Comparison of ENCODE assay signal across 1 cellular context in the genomic region with DNA sequence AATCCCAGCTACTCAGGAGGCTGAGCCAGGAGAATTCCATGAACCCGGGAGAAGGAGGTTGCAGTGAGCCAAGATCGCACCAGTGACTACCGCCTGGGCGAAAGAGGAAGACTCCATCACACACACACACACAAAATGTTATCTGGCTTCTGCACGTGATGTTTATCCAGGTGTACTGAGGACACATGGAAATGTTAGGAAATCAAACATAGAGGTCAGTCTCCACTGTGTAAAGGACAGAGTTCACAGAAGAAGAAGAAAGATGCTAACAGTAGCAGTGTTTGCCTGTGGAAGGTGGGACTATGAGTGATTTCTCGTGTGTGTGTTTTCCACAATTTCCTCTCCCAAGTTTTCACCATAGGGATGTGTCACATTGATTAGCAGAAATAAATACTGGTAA.
TF ChIP-seq lines count a peak whose summit lies in the region.

No MANE protein-coding gene starts in this region.

TF ChIP-seq in HepG2, 621 proteins besides CTCF, POLR2A, EP300 and RAD21 (continued from another document and continues in another):
- TF ChIP-seq, protein P1, sequence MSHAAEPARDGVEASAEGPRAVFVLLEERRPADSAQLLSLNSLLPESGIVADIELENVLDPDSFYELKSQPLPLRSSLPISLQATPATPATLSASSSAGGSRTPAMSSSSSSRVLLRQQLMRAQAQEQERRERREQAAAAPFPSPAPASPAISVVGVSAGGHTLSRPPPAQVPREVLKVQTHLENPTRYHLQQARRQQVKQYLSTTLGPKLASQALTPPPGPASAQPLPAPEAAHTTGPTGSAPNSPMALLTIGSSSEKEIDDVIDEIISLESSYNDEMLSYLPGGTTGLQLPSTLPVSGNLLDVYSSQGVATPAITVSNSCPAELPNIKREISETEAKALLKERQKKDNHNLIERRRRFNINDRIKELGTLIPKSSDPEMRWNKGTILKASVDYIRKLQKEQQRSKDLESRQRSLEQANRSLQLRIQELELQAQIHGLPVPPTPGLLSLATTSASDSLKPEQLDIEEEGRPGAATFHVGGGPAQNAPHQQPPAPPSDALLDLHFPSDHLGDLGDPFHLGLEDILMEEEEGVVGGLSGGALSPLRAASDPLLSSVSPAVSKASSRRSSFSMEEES (CRISPR knock-in tag; IDR thresholded peaks at IDR 0.05): peak; percentile 97
- TF ChIP-seq MTA3 (CRISPR knock-in tag; IDR thresholded peaks at IDR 0.05): no peak
- TF ChIP-seq ZMYM2 (CRISPR knock-in tag; IDR thresholded peaks at IDR 0.05): peak; percentile 86
- no peak for TF ChIP-seq ZNF850 (CRISPR knock-in tag; conservative IDR thresholded peaks at IDR 0.05)
- TF ChIP-seq SP5 (CRISPR knock-in tag; IDR thresholded peaks at IDR 0.05; ENCODE audit: borderline replicate concordance, low read depth): 0 out of 2 replicates have a peak, but pooled peaks have one; percentile 45
- no peak for TF ChIP-seq NAIF1 (CRISPR knock-in tag; IDR thresholded peaks at IDR 0.05; ENCODE audit: borderline replicate concordance)
- peak; percentile 50; the same call in 1 of the 2 replicates for TF ChIP-seq ZNF12 (CRISPR knock-in tag; IDR thresholded peaks at IDR 0.05)
- TF ChIP-seq, protein P2, sequence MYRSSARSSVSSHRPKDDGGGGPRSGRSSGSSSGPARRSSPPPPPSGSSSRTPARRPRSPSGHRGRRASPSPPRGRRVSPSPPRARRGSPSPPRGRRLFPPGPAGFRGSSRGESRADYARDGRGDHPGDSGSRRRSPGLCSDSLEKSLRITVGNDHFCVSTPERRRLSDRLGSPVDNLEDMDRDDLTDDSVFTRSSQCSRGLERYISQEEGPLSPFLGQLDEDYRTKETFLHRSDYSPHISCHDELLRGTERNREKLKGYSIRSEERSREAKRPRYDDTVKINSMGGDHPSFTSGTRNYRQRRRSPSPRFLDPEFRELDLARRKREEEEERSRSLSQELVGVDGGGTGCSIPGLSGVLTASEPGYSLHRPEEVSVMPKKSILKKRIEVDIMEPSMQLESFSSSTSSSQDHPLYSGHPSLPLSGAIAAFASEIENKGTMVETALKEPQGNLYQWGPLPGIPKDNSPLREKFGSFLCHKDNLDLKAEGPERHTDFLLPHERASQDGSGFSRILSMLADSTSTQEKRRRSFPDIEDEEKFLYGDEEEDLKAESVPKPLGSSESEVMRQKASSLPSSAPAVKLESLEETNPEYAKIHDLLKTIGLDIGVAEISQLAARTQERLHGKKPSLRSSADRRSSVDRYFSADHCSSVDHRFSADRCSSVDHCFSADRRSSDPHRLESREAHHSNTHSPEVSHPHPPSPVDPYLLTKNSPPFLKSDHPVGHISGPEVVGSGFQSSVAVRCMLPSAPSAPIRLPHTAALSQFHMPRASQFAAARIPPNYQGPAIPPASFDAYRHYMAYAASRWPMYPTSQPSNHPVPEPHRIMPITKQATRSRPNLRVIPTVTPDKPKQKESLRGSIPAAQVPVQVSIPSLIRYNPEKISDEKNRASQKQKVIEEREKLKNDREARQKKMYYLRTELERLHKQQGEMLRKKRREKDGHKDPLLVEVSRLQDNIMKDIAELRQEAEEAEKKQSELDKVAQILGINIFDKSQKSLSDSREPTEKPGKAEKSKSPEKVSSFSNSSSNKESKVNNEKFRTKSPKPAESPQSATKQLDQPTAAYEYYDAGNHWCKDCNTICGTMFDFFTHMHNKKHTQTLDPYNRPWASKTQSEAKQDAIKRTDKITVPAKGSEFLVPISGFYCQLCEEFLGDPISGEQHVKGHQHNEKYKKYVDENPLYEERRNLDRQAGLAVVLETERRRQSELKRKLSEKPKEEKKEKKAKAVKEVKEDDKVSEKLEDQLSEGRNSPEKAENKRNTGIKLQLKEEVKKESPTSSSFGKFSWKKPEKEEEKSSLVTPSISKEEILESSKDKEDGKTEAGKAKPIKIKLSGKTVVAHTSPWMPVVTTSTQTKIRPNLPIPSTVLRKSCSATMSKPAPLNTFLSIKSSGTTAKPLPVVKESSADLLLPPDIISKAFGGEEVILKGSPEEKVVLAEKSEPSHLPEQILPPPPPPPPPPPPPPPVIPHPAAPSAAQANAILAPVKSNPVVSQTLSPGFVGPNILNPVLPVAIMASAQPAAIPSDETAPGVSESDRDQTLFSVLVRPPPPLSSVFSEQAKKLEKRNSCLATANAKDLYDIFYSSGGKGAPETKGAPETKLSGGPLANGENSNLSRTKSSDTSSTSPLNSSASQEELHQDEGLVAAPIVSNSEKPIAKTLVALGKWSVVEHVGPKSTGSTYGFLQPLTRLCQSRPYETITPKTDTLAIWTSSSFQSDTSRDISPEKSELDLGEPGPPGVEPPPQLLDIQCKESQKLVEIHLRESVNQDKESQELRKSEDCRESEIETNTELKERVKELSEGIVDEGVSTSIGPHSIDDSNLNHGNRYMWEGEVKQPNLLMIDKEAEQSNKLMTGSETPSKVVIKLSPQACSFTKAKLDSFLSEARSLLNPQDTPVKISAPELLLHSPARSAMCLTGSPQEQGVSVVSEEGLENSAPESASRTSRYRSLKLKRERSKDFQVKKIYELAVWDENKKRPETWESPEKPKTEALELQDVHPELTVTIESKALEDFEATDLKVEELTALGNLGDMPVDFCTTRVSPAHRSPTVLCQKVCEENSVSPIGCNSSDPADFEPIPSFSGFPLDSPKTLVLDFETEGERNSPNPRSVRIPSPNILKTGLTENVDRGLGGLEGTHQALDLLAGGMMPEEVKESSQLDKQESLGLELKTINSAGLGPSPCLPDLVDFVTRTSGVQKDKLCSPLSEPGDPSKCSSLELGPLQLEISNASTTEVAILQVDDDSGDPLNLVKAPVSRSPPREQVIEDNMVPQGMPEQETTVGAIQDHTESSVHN (CRISPR knock-in tag; IDR thresholded peaks at IDR 0.05): no peak
- TF ChIP-seq, protein P3, sequence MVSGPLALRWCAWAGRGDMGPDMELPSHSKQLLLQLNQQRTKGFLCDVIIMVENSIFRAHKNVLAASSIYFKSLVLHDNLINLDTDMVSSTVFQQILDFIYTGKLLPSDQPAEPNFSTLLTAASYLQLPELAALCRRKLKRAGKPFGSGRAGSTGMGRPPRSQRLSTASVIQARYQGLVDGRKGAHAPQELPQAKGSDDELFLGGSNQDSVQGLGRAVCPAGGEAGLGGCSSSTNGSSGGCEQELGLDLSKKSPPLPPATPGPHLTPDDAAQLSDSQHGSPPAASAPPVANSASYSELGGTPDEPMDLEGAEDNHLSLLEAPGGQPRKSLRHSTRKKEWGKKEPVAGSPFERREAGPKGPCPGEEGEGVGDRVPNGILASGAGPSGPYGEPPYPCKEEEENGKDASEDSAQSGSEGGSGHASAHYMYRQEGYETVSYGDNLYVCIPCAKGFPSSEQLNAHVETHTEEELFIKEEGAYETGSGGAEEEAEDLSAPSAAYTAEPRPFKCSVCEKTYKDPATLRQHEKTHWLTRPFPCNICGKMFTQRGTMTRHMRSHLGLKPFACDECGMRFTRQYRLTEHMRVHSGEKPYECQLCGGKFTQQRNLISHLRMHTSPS (CRISPR knock-in tag; IDR thresholded peaks at IDR 0.05; ENCODE audit: low read depth): no peak
- no peak for TF ChIP-seq SETDB1 (CRISPR knock-in tag; IDR thresholded peaks at IDR 0.05; ENCODE audit: borderline replicate concordance)
- TF ChIP-seq CBX5 (CRISPR knock-in tag; IDR thresholded peaks at IDR 0.05; ENCODE audit: borderline replicate concordance): no peak
- no peak for TF ChIP-seq REL (CRISPR knock-in tag; conservative IDR thresholded peaks at IDR 0.05)
- TF ChIP-seq HOXA7 (CRISPR knock-in tag; IDR thresholded peaks at IDR 0.05): no peak
- peak; percentile 50; the same call in 1 of the 2 replicates for TF ChIP-seq THAP11 (CRISPR knock-in tag; IDR thresholded peaks at IDR 0.05)
- TF ChIP-seq, protein P4, sequence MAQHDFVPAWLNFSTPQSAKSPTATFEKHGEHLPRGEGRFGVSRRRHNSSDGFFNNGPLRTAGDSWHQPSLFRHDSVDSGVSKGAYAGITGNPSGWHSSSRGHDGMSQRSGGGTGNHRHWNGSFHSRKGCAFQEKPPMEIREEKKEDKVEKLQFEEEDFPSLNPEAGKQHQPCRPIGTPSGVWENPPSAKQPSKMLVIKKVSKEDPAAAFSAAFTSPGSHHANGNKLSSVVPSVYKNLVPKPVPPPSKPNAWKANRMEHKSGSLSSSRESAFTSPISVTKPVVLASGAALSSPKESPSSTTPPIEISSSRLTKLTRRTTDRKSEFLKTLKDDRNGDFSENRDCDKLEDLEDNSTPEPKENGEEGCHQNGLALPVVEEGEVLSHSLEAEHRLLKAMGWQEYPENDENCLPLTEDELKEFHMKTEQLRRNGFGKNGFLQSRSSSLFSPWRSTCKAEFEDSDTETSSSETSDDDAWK (CRISPR knock-in tag; IDR thresholded peaks at IDR 0.05): no peak
- peak; percentile 87 for TF ChIP-seq BCL6 (CRISPR knock-in tag; IDR thresholded peaks at IDR 0.05)
- TF ChIP-seq NCOR1 (IDR thresholded peaks at IDR 0.05; ENCODE audit: borderline replicate concordance, low read length): peak; percentile 72; the same call in 1 of the 2 replicates
- TF ChIP-seq WIZ (CRISPR knock-in tag; IDR thresholded peaks at IDR 0.05): peak; percentile 72; the same call in 1 of the 2 replicates
- TF ChIP-seq, protein P5, sequence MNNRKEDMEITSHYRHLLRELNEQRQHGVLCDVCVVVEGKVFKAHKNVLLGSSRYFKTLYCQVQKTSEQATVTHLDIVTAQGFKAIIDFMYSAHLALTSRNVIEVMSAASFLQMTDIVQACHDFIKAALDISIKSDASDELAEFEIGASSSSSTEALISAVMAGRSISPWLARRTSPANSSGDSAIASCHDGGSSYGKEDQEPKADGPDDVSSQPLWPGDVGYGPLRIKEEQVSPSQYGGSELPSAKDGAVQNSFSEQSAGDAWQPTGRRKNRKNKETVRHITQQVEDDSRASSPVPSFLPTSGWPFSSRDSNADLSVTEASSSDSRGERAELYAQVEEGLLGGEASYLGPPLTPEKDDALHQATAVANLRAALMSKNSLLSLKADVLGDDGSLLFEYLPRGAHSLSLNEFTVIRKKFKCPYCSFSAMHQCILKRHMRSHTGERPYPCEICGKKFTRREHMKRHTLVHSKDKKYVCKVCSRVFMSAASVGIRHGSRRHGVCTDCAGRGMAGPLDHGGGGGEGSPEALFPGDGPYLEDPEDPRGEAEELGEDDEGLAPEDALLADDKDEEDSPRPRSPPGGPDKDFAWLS (CRISPR knock-in tag; IDR thresholded peaks at IDR 0.05; ENCODE audit: borderline replicate concordance): no peak
- TF ChIP-seq MLLT10 (CRISPR knock-in tag; IDR thresholded peaks at IDR 0.05): no peak
- peak; percentile 86 for TF ChIP-seq CEBPG (CRISPR knock-in tag; IDR thresholded peaks at IDR 0.05)
- TF ChIP-seq U2AF1 (optimal IDR thresholded peaks at IDR 0.05; ENCODE audit: low read depth, low read length): no peak
- no peak for TF ChIP-seq NPAS2 (CRISPR knock-in tag; IDR thresholded peaks at IDR 0.05; ENCODE audit: borderline replicate concordance)
- no peak for TF ChIP-seq ZFP90 (CRISPR knock-in tag; IDR thresholded peaks at IDR 0.05; ENCODE audit: borderline replicate concordance)
- TF ChIP-seq, protein P6, sequence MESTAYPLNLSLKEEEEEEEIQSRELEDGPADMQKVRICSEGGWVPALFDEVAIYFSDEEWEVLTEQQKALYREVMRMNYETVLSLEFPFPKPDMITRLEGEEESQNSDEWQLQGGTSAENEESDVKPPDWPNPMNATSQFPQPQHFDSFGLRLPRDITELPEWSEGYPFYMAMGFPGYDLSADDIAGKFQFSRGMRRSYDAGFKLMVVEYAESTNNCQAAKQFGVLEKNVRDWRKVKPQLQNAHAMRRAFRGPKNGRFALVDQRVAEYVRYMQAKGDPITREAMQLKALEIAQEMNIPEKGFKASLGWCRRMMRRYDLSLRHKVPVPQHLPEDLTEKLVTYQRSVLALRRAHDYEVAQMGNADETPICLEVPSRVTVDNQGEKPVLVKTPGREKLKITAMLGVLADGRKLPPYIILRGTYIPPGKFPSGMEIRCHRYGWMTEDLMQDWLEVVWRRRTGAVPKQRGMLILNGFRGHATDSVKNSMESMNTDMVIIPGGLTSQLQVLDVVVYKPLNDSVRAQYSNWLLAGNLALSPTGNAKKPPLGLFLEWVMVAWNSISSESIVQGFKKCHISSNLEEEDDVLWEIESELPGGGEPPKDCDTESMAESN (CRISPR knock-in tag; conservative IDR thresholded peaks at IDR 0.05): peak; percentile 68; the same call in 1 of the 2 replicates
- TF ChIP-seq JUNB (CRISPR knock-in tag; IDR thresholded peaks at IDR 0.05; ENCODE audit: borderline replicate concordance): no peak; the same call in 1 of the 2 replicates
- TF ChIP-seq ZNF572 (CRISPR knock-in tag; IDR thresholded peaks at IDR 0.05): no peak
- peak in 1 of 2 experiments; percentile 62; a peak in 1 of 4 replicates for TF ChIP-seq KLF16 (CRISPR knock-in tag; IDR thresholded peaks at IDR 0.05)
- TF ChIP-seq, protein P7, sequence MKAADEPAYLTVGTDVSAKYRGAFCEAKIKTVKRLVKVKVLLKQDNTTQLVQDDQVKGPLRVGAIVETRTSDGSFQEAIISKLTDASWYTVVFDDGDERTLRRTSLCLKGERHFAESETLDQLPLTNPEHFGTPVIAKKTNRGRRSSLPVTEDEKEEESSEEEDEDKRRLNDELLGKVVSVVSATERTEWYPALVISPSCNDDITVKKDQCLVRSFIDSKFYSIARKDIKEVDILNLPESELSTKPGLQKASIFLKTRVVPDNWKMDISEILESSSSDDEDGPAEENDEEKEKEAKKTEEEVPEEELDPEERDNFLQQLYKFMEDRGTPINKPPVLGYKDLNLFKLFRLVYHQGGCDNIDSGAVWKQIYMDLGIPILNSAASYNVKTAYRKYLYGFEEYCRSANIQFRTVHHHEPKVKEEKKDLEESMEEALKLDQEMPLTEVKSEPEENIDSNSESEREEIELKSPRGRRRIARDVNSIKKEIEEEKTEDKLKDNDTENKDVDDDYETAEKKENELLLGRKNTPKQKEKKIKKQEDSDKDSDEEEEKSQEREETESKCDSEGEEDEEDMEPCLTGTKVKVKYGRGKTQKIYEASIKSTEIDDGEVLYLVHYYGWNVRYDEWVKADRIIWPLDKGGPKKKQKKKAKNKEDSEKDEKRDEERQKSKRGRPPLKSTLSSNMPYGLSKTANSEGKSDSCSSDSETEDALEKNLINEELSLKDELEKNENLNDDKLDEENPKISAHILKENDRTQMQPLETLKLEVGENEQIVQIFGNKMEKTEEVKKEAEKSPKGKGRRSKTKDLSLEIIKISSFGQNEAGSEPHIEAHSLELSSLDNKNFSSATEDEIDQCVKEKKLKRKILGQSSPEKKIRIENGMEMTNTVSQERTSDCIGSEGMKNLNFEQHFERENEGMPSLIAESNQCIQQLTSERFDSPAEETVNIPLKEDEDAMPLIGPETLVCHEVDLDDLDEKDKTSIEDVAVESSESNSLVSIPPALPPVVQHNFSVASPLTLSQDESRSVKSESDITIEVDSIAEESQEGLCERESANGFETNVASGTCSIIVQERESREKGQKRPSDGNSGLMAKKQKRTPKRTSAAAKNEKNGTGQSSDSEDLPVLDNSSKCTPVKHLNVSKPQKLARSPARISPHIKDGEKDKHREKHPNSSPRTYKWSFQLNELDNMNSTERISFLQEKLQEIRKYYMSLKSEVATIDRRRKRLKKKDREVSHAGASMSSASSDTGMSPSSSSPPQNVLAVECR (CRISPR knock-in tag; IDR thresholded peaks at IDR 0.05; ENCODE audit: borderline replicate concordance): no peak; the same call in 1 of the 2 replicates
- no peak for TF ChIP-seq ZNF207 (IDR thresholded peaks at IDR 0.05; ENCODE audit: borderline replicate concordance)
- TF ChIP-seq, protein P8, sequence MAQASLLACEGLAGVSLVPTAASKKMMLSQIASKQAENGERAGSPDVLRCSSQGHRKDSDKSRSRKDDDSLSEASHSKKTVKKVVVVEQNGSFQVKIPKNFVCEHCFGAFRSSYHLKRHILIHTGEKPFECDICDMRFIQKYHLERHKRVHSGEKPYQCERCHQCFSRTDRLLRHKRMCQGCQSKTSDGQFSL (CRISPR knock-in tag; IDR thresholded peaks at IDR 0.05): no peak
- TF ChIP-seq ZNF569 (CRISPR knock-in tag; IDR thresholded peaks at IDR 0.05; ENCODE audit: borderline replicate concordance): no peak
